Comparison of ENCODE assay signal across 15 cellular contexts in genomic region chr3:155070932-155071387, GRCh38. TPM values are rescaled to one million over a fixed set of nuclear protein-coding genes. Genes with fewer than 3 reads are reported as not detected.
A peak's percentile ranks its signal among the peaks of the same experiment; 100 is the strongest.
DNase-seq lines count a peak whose midpoint lies in the region; ATAC-seq, FAIRE-seq and TF ChIP-seq lines count a peak whose summit lies in the region.
"Had no signal": no experiment of that assay in that cellular context is flagged by ENCODE, and none has a peak within 500 bp of the region (broad histone marks: within the 10 kb centered on the region; RNA-seq: fewer than 3 reads in every experiment).

No MANE protein-coding gene starts in this region.

- H3K79me2 ChIP-seq in OCI-LY7 (ENCODE audit: insufficient read depth, low read depth, low read length), result no peaks in the 10 kb centered on the region
- no peaks in the 10 kb centered on the region for H3K79me2 ChIP-seq in H1 (ENCODE audit: control insufficient read depth in 1 of 2, insufficient read depth in 2 of 2, low read length in 2 of 2)
- H3K79me2 ChIP-seq in mesendoderm (ENCODE audit: control insufficient read depth, insufficient read depth, low read length), result no peaks in the 10 kb centered on the region

- no peaks in the 10 kb centered on the region for H3K23me2 ChIP-seq in H1 (ENCODE audit: low read depth, low read length)

- H3K4me1 Mint-ChIP-seq in CD8-positive, alpha-beta T cell (ENCODE audit: low read depth), result no peaks in the 10 kb centered on the region
- H3K4me1 Mint-ChIP-seq: naive B cell had no signal

- no peak overlapping the region for H2BK15ac ChIP-seq in H1 (ENCODE audit: low read length)
- H2BK15ac ChIP-seq in mesendoderm (replicated peaks; ENCODE audit: low read depth), result no peak overlapping the region

- no peaks in the 10 kb centered on the region for H3K36me3 Mint-ChIP-seq in CD8-positive, alpha-beta T cell

- H4K8ac ChIP-seq in H1 (ENCODE audit: extremely low read depth, insufficient read depth, low read length) (no peak overlapping the region), mesendoderm (ENCODE audit: low read depth, low read length) (no peak overlapping the region)

- no peak overlapping the region for H2BK20ac ChIP-seq in H1 (ENCODE audit: low read length)

- H3K4me1 ChIP-seq in OCI-LY7 (ENCODE audit: insufficient read depth, low read length, poor library complexity, severe bottlenecking) (peaks cover 6% of the 10 kb centered on the region), H1 (replicated peaks in 1 of 4; ENCODE audit: control insufficient read depth in 3 of 4, insufficient read depth in 4 of 4, low read length in 3 of 4) (peaks cover 0 to 4% (median 0%) of the 10 kb centered on the region in 4 experiments; a peak in 1 of 7 replicates), mesendoderm (ENCODE audit: control insufficient read depth, low read depth, low read length) (no peaks in the 10 kb centered on the region)
- H3K4me1 ChIP-seq in CD8-positive, alpha-beta T cell (ENCODE audit: insufficient read depth, low read length), result no peaks in the 10 kb centered on the region
- H3K4me1 ChIP-seq: HAP-1 had no signal

- H3K23ac ChIP-seq in H1 (ENCODE audit: insufficient read length), result no peak overlapping the region
- no peak overlapping the region for H3K23ac ChIP-seq in mesendoderm (ENCODE audit: low read length)

- TF ChIP-seq POLR2A in H1 (IDR thresholded peaks at IDR 0.05; ENCODE audit: control extremely low read depth in 1 of 2, low read depth in 2 of 2, low read length in 2 of 2), result no peak

- H3K4me3 Mint-ChIP-seq in CD8-positive, alpha-beta T cell, result no peak overlapping the region
- H3K4me3 Mint-ChIP-seq: activated T-cell treated with anti-CD3 and anti-CD28 coated beads, Interleukin-2, amount 50 U/mL, for 24 hours; naive B cell had no signal

- CTCF ChIA-PET in OCI-LY7 (lab: Charles Lee; ENCODE audit: unreplicated experiment) (no interaction called here), H1 (lab: Charles Lee; ENCODE audit: partially characterized antibody) (no interaction called here)
- CTCF ChIA-PET in CD8-positive, alpha-beta T cell (lab: Charles Lee), result no interaction called here

- H3K18ac ChIP-seq in H1 (ENCODE audit: extremely low read depth, low read length) (no peak overlapping the region), mesendoderm (ENCODE audit: low read length) (no peak overlapping the region)

- WGBS in H1 (ENCODE audit: extremely low coverage in 1 of 2, insufficient coverage in 1 of 2, insufficient read length in 1 of 2, insufficient replicate concordance in 2 of 2, low coverage in 1 of 2, low lambda C conversion rate in 2 of 2, missing lambda C conversion rate in 1 of 2), 2 experiments, result 87% methylated on average over 8 of the region's 8 CpGs; no CpG with 5 or more reads in 1 of the 2 experiments
- no CpG with 5 or more reads among the region's 8 CpGs for WGBS in mesendoderm (ENCODE audit: extremely low coverage, insufficient coverage, low lambda C conversion rate)

- H3K27me3 ChIP-seq in H1 (replicated peaks in 1 of 4; ENCODE audit: control insufficient read depth in 3 of 4, extremely low read depth in 1 of 4, insufficient read depth in 3 of 4, low read length in 3 of 4), result no peaks in the 10 kb centered on the region
- no peaks in the 10 kb centered on the region for H3K27me3 ChIP-seq in mesendoderm (ENCODE audit: insufficient read depth, low read length, poor library complexity)
- no peaks in the 10 kb centered on the region for H3K27me3 ChIP-seq in CD8-positive, alpha-beta T cell (ENCODE audit: insufficient read depth, low read length)

- POLR2A ChIA-PET in OCI-LY7 (lab: Charles Lee), result interaction anchor here (0.9 to 1.2 kb wide), 2 partner anchors 10 to 19 kb away, joined by 3 to 5 read pairs; no protein-coding TSS in a partner anchor
- POLR2A ChIA-PET in H1 (lab: Charles Lee; ENCODE audit: partially characterized antibody), result no interaction called here
- POLR2A ChIA-PET in CD8-positive, alpha-beta T cell (lab: Charles Lee), result no interaction called here

- H3K9me3 Mint-ChIP-seq in CD8-positive, alpha-beta T cell, result peaks cover 3% of the 10 kb centered on the region

- H3K9me2 ChIP-seq in OCI-LY7 (ENCODE audit: insufficient read depth, low read length), result no peaks in the 10 kb centered on the region

- intact Hi-C loops in OCI-LY7 (cut with micrococcal nuclease; ENCODE audit: unreplicated experiment), result loop anchor here (1.0 kb wide), 1 partner anchor 47 kb away; no protein-coding TSS in a partner anchor
- intact Hi-C loops in CD8-positive, alpha-beta T cell (cut with DNase I, micrococcal nuclease), result no loop called here

- no peak overlapping the region for H3K27ac ChIP-seq in OCI-LY7 (ENCODE audit: low read depth, low read length, poor library complexity, severe bottlenecking)
- H3K27ac ChIP-seq in H1 (ENCODE audit: low read depth, low read length), result no peak overlapping the region
- no peak overlapping the region for H3K27ac ChIP-seq in mesendoderm (ENCODE audit: low read depth, low read length)
- no peak overlapping the region for H3K27ac ChIP-seq in CD8-positive, alpha-beta T cell (ENCODE audit: low read depth, low read length)
- H3K27ac ChIP-seq: HL-60 had no signal

- H3K56ac ChIP-seq in H1 (replicated peaks; ENCODE audit: insufficient read length, low read depth, low read length) (no peak overlapping the region), mesendoderm (ENCODE audit: low read length) (no peak overlapping the region)

- H3K4me2 ChIP-seq in OCI-LY7 (ENCODE audit: low read length), result no peak overlapping the region
- no peak overlapping the region for H3K4me2 ChIP-seq in H1 (ENCODE audit: insufficient read depth in 1 of 2, low read depth in 2 of 2, low read length in 2 of 2)
- H3K4me2 ChIP-seq in mesendoderm (ENCODE audit: low read length), result no peak overlapping the region

- H4K5ac ChIP-seq in H1 (ENCODE audit: insufficient read length, low read depth, low read length) (no peak overlapping the region), mesendoderm (ENCODE audit: low read length) (no peak overlapping the region)

- H3K9ac ChIP-seq in H1 (replicated peaks in 1 of 4; ENCODE audit: extremely low read depth in 1 of 4, low read depth in 3 of 4, low read length in 3 of 4), result no peak overlapping the region
- H3K9ac ChIP-seq in mesendoderm (ENCODE audit: low read length), result no peak overlapping the region

- H2AK5ac ChIP-seq in H1 (ENCODE audit: low read depth, low read length), result no peak overlapping the region
- H2AK5ac ChIP-seq in mesendoderm (ENCODE audit: low read length), result no peak overlapping the region

- H3K4me3 ChIP-seq in OCI-LY7 (ENCODE audit: low read depth, low read length, poor library complexity, severe bottlenecking) (no peak overlapping the region), H1 (ENCODE audit: extremely low read depth in 1 of 4, insufficient read depth in 2 of 4, low read depth in 3 of 4, low read length in 4 of 4) (no peak overlapping the region), mesendoderm (ENCODE audit: low read length) (no peak overlapping the region)
- H3K4me3 ChIP-seq in CD8-positive, alpha-beta T cell (ENCODE audit: low read depth, low read length), result no peak overlapping the region
- H3K4me3 ChIP-seq: HAP-1 had no signal

- H2BK12ac ChIP-seq in H1 (ENCODE audit: low read depth, low read length), result no peak overlapping the region

- H2AFZ ChIP-seq in OCI-LY7 (ENCODE audit: low read length) (peak overlapping the region; percentile 40; the same call in 1 of the 2 replicates), H1 (ENCODE audit: low read length) (peak overlapping the region; percentile 55; the same call in 1 of the 2 replicates)

- H3K9me3 ChIP-seq in OCI-LY7 (ENCODE audit: low read length), result peaks cover 14% of the 10 kb centered on the region; the same call in 1 of the 2 replicates
- 0 out of 4 replicates have a peak, but pooled peaks cover 0 to 3% of the 10 kb centered on the region in 2 experiments for H3K9me3 ChIP-seq in H1 (ENCODE audit: insufficient read depth in 2 of 2, low read depth in 1 of 2, low read length in 1 of 2)
- no peaks in the 10 kb centered on the region for H3K9me3 ChIP-seq in CD8-positive, alpha-beta T cell (ENCODE audit: low read length)
- H3K9me3 ChIP-seq: HAP-1 had no signal

- H3K14ac ChIP-seq in H1 (ENCODE audit: insufficient read length), result no peak overlapping the region

- FAIRE-seq in H1 (lab: Jason Lieb, UNC), result no peak
- FAIRE-seq: endometrium had no signal

- H3K79me1 ChIP-seq in H1 (ENCODE audit: low read depth, low read length) (no peaks in the 10 kb centered on the region), mesendoderm (ENCODE audit: low read length) (no peaks in the 10 kb centered on the region)

- H2BK120ac ChIP-seq in H1 (replicated peaks; ENCODE audit: low read depth, low read length) (no peak overlapping the region), mesendoderm (ENCODE audit: low read depth, low read length) (no peak overlapping the region)

- H4K91ac ChIP-seq in H1 (replicated peaks; ENCODE audit: insufficient read length, low read length), result no peak overlapping the region

- no peaks in the 10 kb centered on the region; the same call in 1 of the 2 replicates for H3K36me3 ChIP-seq in OCI-LY7 (ENCODE audit: insufficient read depth, low read length)
- H3K36me3 ChIP-seq in H1 (ENCODE audit: control insufficient read depth in 2 of 4, insufficient read depth in 4 of 4, low read length in 3 of 4), result no peaks in the 10 kb centered on the region
- H3K36me3 ChIP-seq in mesendoderm (ENCODE audit: control insufficient read depth, insufficient read depth, low read length), result no peaks in the 10 kb centered on the region
- H3K36me3 ChIP-seq in CD8-positive, alpha-beta T cell (ENCODE audit: insufficient read depth, low read length), result no peaks in the 10 kb centered on the region
- H3K36me3 ChIP-seq: HAP-1 had no signal

- no peak for ATAC-seq in CD8-positive, alpha-beta T cell

- TF ChIP-seq CTCF in OCI-LY7 (conservative IDR thresholded peaks at IDR 0.05; ENCODE audit: low read length) (no peak), H1 (IDR thresholded peaks at IDR 0.05; ENCODE audit: control extremely low read depth in 1 of 3, insufficient read depth in 1 of 3, low read depth in 1 of 3, low read length in 3 of 3) (no peak)
- no peak for TF ChIP-seq CTCF in CD8-positive, alpha-beta T cell (IDR thresholded peaks at IDR 0.05)

- TF ChIP-seq RAD21 in H1 (IDR thresholded peaks at IDR 0.05 in 1 of 2, conservative IDR thresholded peaks at IDR 0.05 in 1 of 2; ENCODE audit: low read depth in 2 of 2, low read length in 2 of 2), result no peak

- no peaks in the 10 kb centered on the region for H3K27me3 Mint-ChIP-seq in CD8-positive, alpha-beta T cell (ENCODE audit: low read depth)
- H3K27me3 Mint-ChIP-seq: activated T-cell treated with anti-CD3 and anti-CD28 coated beads, Interleukin-2, amount 50 U/mL, for 24 hours; naive B cell had no signal

- H4K20me1 ChIP-seq in OCI-LY7 (ENCODE audit: insufficient read depth, low read length) (no peaks in the 10 kb centered on the region), H1 (replicated peaks in 1 of 2; ENCODE audit: control insufficient read depth in 1 of 2, insufficient read depth in 2 of 2, low read length in 2 of 2) (no peaks in the 10 kb centered on the region)

- TF ChIP-seq EP300 in H1 (IDR thresholded peaks at IDR 0.05; ENCODE audit: borderline replicate concordance in 1 of 2, low read depth in 2 of 2, low read length in 2 of 2), result no peak

- no peak overlapping the region for H2BK5ac ChIP-seq in H1 (ENCODE audit: low read depth, low read length)
- no peak overlapping the region for H2BK5ac ChIP-seq in mesendoderm (ENCODE audit: low read length)

- H3K27ac Mint-ChIP-seq in CD8-positive, alpha-beta T cell, result no peak overlapping the region
- H3K27ac Mint-ChIP-seq: activated T-cell treated with anti-CD3 and anti-CD28 coated beads, Interleukin-2, amount 50 U/mL, for 24 hours; naive B cell had no signal

- DNase-seq in COLO829 (ENCODE audit: low spot score) (peak; percentile 72), OCI-LY7 (ENCODE audit: low spot score) (no peak), H1 (ENCODE audit: low read depth in 1 of 2, low spot score in 2 of 2) (no peak), mesendoderm (peak; percentile 19), SW480 (ENCODE audit: low spot score) (no peak), NCI-H510A treated with DMSO at 0.1 percent for 48 hours (lab: John Stamatoyannopoulos, UW) (no peak)
- DNase-seq in activated CD4-positive, alpha-beta T cell treated with anti-CD3 and anti-CD28 coated beads, Interleukin-2, amount 50 U/mL, for 1 hour, result no peak
- DNase-seq in CD8-positive, alpha-beta T cell, result no peak
- DNase-seq: activated T-cell treated with anti-CD3 and anti-CD28 coated beads, Interleukin-2, amount 50 U/mL, for 24 hours; naive B cell; NCI-H2171; T-helper 1 cell had no signal

- H3K4ac ChIP-seq in H1 (replicated peaks; ENCODE audit: insufficient read length, low read depth, low read length), result no peak overlapping the region
- no peak overlapping the region for H3K4ac ChIP-seq in mesendoderm (ENCODE audit: low read depth, low read length)

- BruUV-seq in OCI-LY7 (replicated peaks; lab: Mats Ljungman, UMichigan), result no TSS peak

RNA-seq across cellular contexts. Expression of gene MME, which starts 9.2 kb away (rescaled TPM):
- 118 TPM in 2 replicates for total RNA-seq in OCI-LY7 (2014; rRNA removed; shearing (Covaris generic))
- 84.4 and 117 TPM in 2 replicates for total RNA-seq in OCI-LY7 (2022)
- 36.0 and 39.6 TPM in 2 replicates for total RNA-seq in H1 (2021; fragmentation: NEBNext Ultra II Directional; extraction: Animal tissue kit (Norgen Biotek cat#: 25700))
- 5.0 and 5.4 TPM in 2 replicates for polyA plus RNA-seq in H1 (2011; rRNA removed)
- polyA plus RNA-seq in H1 (2011; cell fraction: cytosol; rRNA removed), result 5.7 TPM
- 20.5 TPM for polyA plus RNA-seq in H1 (2011; cell fraction: nucleus; rRNA removed)
- 13.4 to 20.7 TPM (median 19.0 TPM) in 4 replicates for polyA plus RNA-seq in H1 (2012, experiment 1 of 2)
- polyA plus RNA-seq in H1 (2012, experiment 2 of 2), result 0.72 TPM
- polyA plus RNA-seq in H1 (2013, experiment 1 of 2), result 32.4 TPM
- 32.4 TPM for polyA plus RNA-seq in H1 (2013, experiment 2 of 2)
- polyA minus RNA-seq in H1 (2011; rRNA and poly(A)+ RNA removed), result 45.3 and 47.7 TPM in 2 replicates
- 13.1 TPM for polyA minus RNA-seq in H1 (2011; cell fraction: cytosol; rRNA and poly(A)+ RNA removed)
- 36.8 TPM for polyA minus RNA-seq in H1 (2011; cell fraction: nucleus; rRNA and poly(A)+ RNA removed)
- polyA plus RNA-seq in mesendoderm (2013, experiment 1 of 2), result 16.9 TPM
- 15.7 TPM for polyA plus RNA-seq in mesendoderm (2013, experiment 2 of 2)
- total RNA-seq in CD8-positive, alpha-beta T cell, result under 1 TPM; 0.81 to 0.86 TPM

Comparison
In these comparisons a context has a peak if more than half of its experiments do, and no peak if none do; other contexts are left out.
1. DNase-seq: peak in COLO829 (single experiment) and mesendoderm (single experiment); none in OCI-LY7 (single experiment), H1 (0 of 2), SW480 (single experiment), activated CD4-positive, alpha-beta T cell treated with anti-CD3 and anti-CD28 coated beads, Interleukin-2, amount 50 U/mL, for 1 hour (single experiment), NCI-H510A treated with DMSO at 0.1 percent for 48 hours (single experiment) and CD8-positive, alpha-beta T cell (0 of 7).
2. RNA of gene MME, which starts 9.2 kb away (total RNA-seq): 84.4 to 118 TPM in OCI-LY7 and 36.0 to 39.6 TPM in H1; 0.81 to 0.86 TPM in CD8-positive, alpha-beta T cell; every median in the first group is over 10 times any median in the second.